ENCODE assay signal across 8 cellular contexts in genomic region chr16:57486858-57487834, GRCh38. TPM values are rescaled to one million over a fixed set of nuclear protein-coding genes. Genes with fewer than 3 reads are reported as not detected.
A peak's percentile ranks its signal among the peaks of the same experiment; 100 is the strongest.
DNase-seq lines count a peak whose midpoint lies in the region; ATAC-seq lines count a peak whose summit lies in the region.

No MANE protein-coding gene starts in this region.

- POLR2A ChIA-PET in activated CD4-positive, alpha-beta memory T cell treated with anti-CD3 and anti-CD28 coated beads for 36 hours (lab: Charles Lee) = interaction anchor here (1.6 to 2.8 kb wide), 2 partner anchors 24 to 51 kb away, joined by 5 to 13 read pairs; partner anchors contain the start of gene POLR2C

- H3K27ac ChIP-seq in subcutaneous abdominal adipose tissue (ENCODE audit: low read depth, low read length) = no peak overlapping the region

- peaks cover 0 to 23% (median 19%) of the 10 kb centered on the region in 5 donors for H3K4me1 ChIP-seq in subcutaneous abdominal adipose tissue (ENCODE audit: control insufficient read depth in 5 of 5, insufficient read depth in 5 of 5, low read length in 5 of 5)

- peaks cover 6% of the 10 kb centered on the region for H3K9me3 ChIP-seq in iPS-18c (ENCODE audit: control insufficient read depth, insufficient read depth, low read length)
- no peaks in the 10 kb centered on the region for H3K9me3 ChIP-seq in subcutaneous abdominal adipose tissue (ENCODE audit: control insufficient read depth in 5 of 5, low read length in 5 of 5)

- no peaks in the 10 kb centered on the region for H3K36me3 Mint-ChIP-seq in T-helper 1 cell treated with Interleukin-12 subunit alpha and Interleukin-12 subunit beta and Interleukin-4 antibody, amounts not matched to agents 30 μg/mL and 1 μg/mL, for 36 hours (ENCODE audit: low read depth)
- no peaks in the 10 kb centered on the region for H3K36me3 Mint-ChIP-seq in activated CD4-positive, alpha-beta memory T cell treated with anti-CD3 and anti-CD28 coated beads for 36 hours

- DNase-seq in T-helper 1 cell (no peak), NCI-H2227 (lab: John Stamatoyannopoulos, UW; ENCODE audit: unreplicated experiment) (no peak), HuH-7 (ENCODE audit: low spot score) (no peak)
- DNase-seq in activated CD4-positive, alpha-beta memory T cell treated with anti-CD3 and anti-CD28 coated beads for 36 hours = no peak

- H3K9ac ChIP-seq in subcutaneous abdominal adipose tissue (ENCODE audit: low read length in 5 of 5) = peak overlapping the region in 3 of 5 donors; percentile 6 to 66 (median 62)

- intact Hi-C loops in activated CD4-positive, alpha-beta memory T cell treated with anti-CD3 and anti-CD28 coated beads for 36 hours (cut with micrococcal nuclease) = loop anchor here (1.0 kb wide), 1 partner anchor 50 kb away; no protein-coding TSS in a partner anchor

- H3K4me3 ChIP-seq in iPS-18c (ENCODE audit: insufficient read depth, low read depth, low read length) = peak overlapping the region; percentile 36
- peak overlapping the region; percentile 59 to 83 (median 72) for H3K4me3 ChIP-seq in subcutaneous abdominal adipose tissue (ENCODE audit: low read depth in 1 of 5, low read length in 5 of 5)

- no peaks in the 10 kb centered on the region for H3K36me3 ChIP-seq in subcutaneous abdominal adipose tissue (ENCODE audit: control insufficient read depth in 5 of 5, insufficient read depth in 5 of 5, low read length in 5 of 5)

- peak overlapping the region; percentile 78 for H3K4me3 Mint-ChIP-seq in T-helper 1 cell treated with Interleukin-12 subunit alpha and Interleukin-12 subunit beta and Interleukin-4 antibody, amounts not matched to agents 30 μg/mL and 1 μg/mL, for 36 hours
- H3K4me3 Mint-ChIP-seq in activated CD4-positive, alpha-beta memory T cell treated with anti-CD3 and anti-CD28 coated beads for 36 hours = peak overlapping the region; percentile 69

- H3K4me1 Mint-ChIP-seq in T-helper 1 cell treated with Interleukin-12 subunit alpha and Interleukin-12 subunit beta and Interleukin-4 antibody, amounts not matched to agents 30 μg/mL and 1 μg/mL, for 36 hours (ENCODE audit: low read depth) = peaks cover 10% of the 10 kb centered on the region
- peaks cover 11% of the 10 kb centered on the region for H3K4me1 Mint-ChIP-seq in activated CD4-positive, alpha-beta memory T cell treated with anti-CD3 and anti-CD28 coated beads for 36 hours (ENCODE audit: low read depth)

- peaks cover 13% of the 10 kb centered on the region for H3K27me3 Mint-ChIP-seq in T-helper 1 cell treated with Interleukin-12 subunit alpha and Interleukin-12 subunit beta and Interleukin-4 antibody, amounts not matched to agents 30 μg/mL and 1 μg/mL, for 36 hours (ENCODE audit: low read depth)
- no peaks in the 10 kb centered on the region for H3K27me3 Mint-ChIP-seq in activated CD4-positive, alpha-beta memory T cell treated with anti-CD3 and anti-CD28 coated beads for 36 hours

- CTCF ChIA-PET in activated CD4-positive, alpha-beta memory T cell treated with anti-CD3 and anti-CD28 coated beads for 36 hours (lab: Charles Lee) = interaction anchor here (0.6 to 4.0 kb wide), 9 partner anchors 12 to 187 kb away, joined by 3 to 27 read pairs (median 5); partner anchors contain the start of genes CIAPIN1, COQ9 and POLR2C

- no peaks in the 10 kb centered on the region for H3K27me3 ChIP-seq in subcutaneous abdominal adipose tissue (ENCODE audit: control insufficient read depth in 5 of 5, insufficient read depth in 4 of 5, low read length in 5 of 5)

- no peaks in the 10 kb centered on the region for H3K9me3 Mint-ChIP-seq in T-helper 1 cell treated with Interleukin-12 subunit alpha and Interleukin-12 subunit beta and Interleukin-4 antibody, amounts not matched to agents 30 μg/mL and 1 μg/mL, for 36 hours
- no peaks in the 10 kb centered on the region for H3K9me3 Mint-ChIP-seq in activated CD4-positive, alpha-beta memory T cell treated with anti-CD3 and anti-CD28 coated beads for 36 hours

- peak overlapping the region; percentile 59 for H3K27ac Mint-ChIP-seq in T-helper 1 cell treated with Interleukin-12 subunit alpha and Interleukin-12 subunit beta and Interleukin-4 antibody, amounts not matched to agents 30 μg/mL and 1 μg/mL, for 36 hours
- peak overlapping the region; percentile 64 for H3K27ac Mint-ChIP-seq in activated CD4-positive, alpha-beta memory T cell treated with anti-CD3 and anti-CD28 coated beads for 36 hours

- no peak for ATAC-seq in GM21526 (IDR thresholded peaks at IDR 0.05; ENCODE audit: low FRiP score, unreplicated experiment)

RNA-seq across cellular contexts. Expression of gene DOK4, which starts 0.9 kb away (rescaled TPM):
- total RNA-seq in activated CD4-positive, alpha-beta memory T cell treated with anti-CD3 and anti-CD28 coated beads for 36 hours = 1 to 10 TPM; 5.5 to 7.1 TPM

RNA-seq across cellular contexts. Expression of gene POLR2C, which starts 24.7 kb away (rescaled TPM):
- total RNA-seq in activated CD4-positive, alpha-beta memory T cell treated with anti-CD3 and anti-CD28 coated beads for 36 hours = 10 to 100 TPM; 52.5 to 57.0 TPM

RNA-seq across cellular contexts. Expression of gene COQ9, which starts 39.9 kb away (rescaled TPM):
- 10 to 100 TPM; 29.8 to 33.0 TPM for total RNA-seq in activated CD4-positive, alpha-beta memory T cell treated with anti-CD3 and anti-CD28 coated beads for 36 hours

RNA-seq across cellular contexts. Expression of gene CIAPIN1, which starts 40.0 kb away (rescaled TPM):
- 10 to 100 TPM; 34.8 to 38.5 TPM for total RNA-seq in activated CD4-positive, alpha-beta memory T cell treated with anti-CD3 and anti-CD28 coated beads for 36 hours

RNA-seq across cellular contexts. Expression of gene CCDC102A, which starts 49.2 kb away (rescaled TPM):
- 1 to 10 TPM; 7.0 to 7.9 TPM for total RNA-seq in activated CD4-positive, alpha-beta memory T cell treated with anti-CD3 and anti-CD28 coated beads for 36 hours
